Comparison of ENCODE assay signal across 31 cellular contexts in genomic region chr10:19200211-19200610, GRCh38.
"Had no signal": no experiment of that assay in that cellular context is flagged by ENCODE, and none has a peak within 500 bp of the region (broad histone marks: within the 10 kb centered on the region; RNA-seq: fewer than 3 reads in every experiment).

No MANE protein-coding gene starts in this region.

- H3K27ac ChIP-seq: dorsolateral prefrontal cortex, epithelial cell of prostate, foreskin keratinocyte, gastroesophageal sphincter, heart left ventricle, hepatocyte, left lung, ovary, psoas muscle, right lobe of liver, stomach, thyroid gland had no signal

- H3K27ac Mint-ChIP-seq: naive thymus-derived CD4-positive, alpha-beta T cell; nephron progenitor cell; stimulated activated effector memory CD8-positive, alpha-beta T cell treated with anti-CD3 and anti-CD28 coated beads, Interleukin-12 subunit alpha, Interleukin-12 subunit beta, amount 100 ng/mL, for 72 hours had no signal

- H3K4me1 Mint-ChIP-seq: naive thymus-derived CD4-positive, alpha-beta T cell; nephron progenitor cell; stimulated activated effector memory CD8-positive, alpha-beta T cell treated with anti-CD3 and anti-CD28 coated beads, Interleukin-12 subunit alpha, Interleukin-12 subunit beta, amount 100 ng/mL, for 72 hours had no signal

- H3K4me3 ChIP-seq: dorsolateral prefrontal cortex, gastroesophageal sphincter, heart left ventricle, hepatocyte, left lung, ovary, psoas muscle, right lobe of liver, smooth muscle cell, stomach, thyroid gland had no signal

- H3K36me3 Mint-ChIP-seq: naive thymus-derived CD4-positive, alpha-beta T cell; stimulated activated effector memory CD8-positive, alpha-beta T cell treated with anti-CD3 and anti-CD28 coated beads, Interleukin-12 subunit alpha, Interleukin-12 subunit beta, amount 100 ng/mL, for 72 hours had no signal

- H3K4me2 ChIP-seq: hepatocyte, smooth muscle cell had no signal

- H3K27me3 Mint-ChIP-seq: naive thymus-derived CD4-positive, alpha-beta T cell had no signal

- H3K9me3 Mint-ChIP-seq: nephron progenitor cell had no signal

- DNase-seq: cerebellar nuclear complex; dorsolateral prefrontal cortex; effector CD4-positive, alpha-beta T cell; foreskin keratinocyte; heart left ventricle; left cardiac atrium; left lung; mesendoderm; midbrain; naive thymus-derived CD4-positive, alpha-beta T cell; nephron progenitor cell; occipital lobe; ovary; psoas muscle; retina; right lobe of liver; stimulated activated CD4-positive, alpha-beta T cell treated with anti-CD3 and anti-CD28 coated beads, Interleukin-12 subunit alpha, Interleukin-12 subunit beta, amount 100 ng/mL, for 4 hours; stimulated activated CD4-positive, alpha-beta T cell treated with anti-CD3 and anti-CD28 coated beads, Interleukin-2, amount 100 ng/mL, for 24 hours; stimulated activated CD4-positive, alpha-beta T cell treated with anti-CD3 and anti-CD28 coated beads, Interleukin-4, amount 100 ng/mL, for 24 hours; stimulated activated naive CD4-positive, alpha-beta T cell treated with Interleukin-2 at 50 U/mL for 16 hours; stomach; thyroid gland; trophoblast cell had no signal

- FAIRE-seq: colon, islet of Langerhans had no signal

- H3K9me3 ChIP-seq: gastroesophageal sphincter, heart left ventricle, left lung, ovary, psoas muscle, right lobe of liver, thyroid gland had no signal

- H3K36me3 ChIP-seq: gastroesophageal sphincter, heart left ventricle, left lung, ovary, right lobe of liver, stomach, thyroid gland had no signal

- H3K27me3 ChIP-seq: foreskin keratinocyte, gastroesophageal sphincter, heart left ventricle, hepatocyte, left lung, ovary, right lobe of liver, stomach, thyroid gland had no signal

- H3K4me3 Mint-ChIP-seq: naive thymus-derived CD4-positive, alpha-beta T cell; nephron progenitor cell; stimulated activated effector memory CD8-positive, alpha-beta T cell treated with anti-CD3 and anti-CD28 coated beads, Interleukin-12 subunit alpha, Interleukin-12 subunit beta, amount 100 ng/mL, for 72 hours had no signal

- ATAC-seq: esophagus mucosa; foreskin keratinocyte; gastroesophageal sphincter; heart left ventricle; left cardiac atrium; left lung; naive thymus-derived CD4-positive, alpha-beta T cell; psoas muscle; right lobe of liver; stimulated activated effector memory CD8-positive, alpha-beta T cell treated with anti-CD3 and anti-CD28 coated beads, Interleukin-12 subunit alpha, Interleukin-12 subunit beta, amount 100 ng/mL, for 72 hours had no signal

- H3K79me2 ChIP-seq: hepatocyte had no signal

- H3K4me1 ChIP-seq: foreskin keratinocyte, gastroesophageal sphincter, heart left ventricle, left lung, psoas muscle, right lobe of liver, stomach, thyroid gland had no signal

- H2AFZ ChIP-seq: hepatocyte had no signal
